15 cellular contexts compared by ENCODE assay signal in genomic region chr2:224780814-224781213, GRCh38.
"Had no signal": no experiment of that assay in that cellular context is flagged by ENCODE, and none has a peak within 500 bp of the region (broad histone marks: within the 10 kb centered on the region; RNA-seq: fewer than 3 reads in every experiment).

No MANE protein-coding gene starts in this region.

- H3K4me1 Mint-ChIP-seq: neural crest cell had no signal

- H3K4me1 ChIP-seq: breast epithelium, parathyroid adenoma, SJSA1 had no signal

- H3K27ac ChIP-seq: breast epithelium, parathyroid adenoma, SJSA1, VCaP had no signal

- H3K9me3 Mint-ChIP-seq: neural crest cell had no signal

- H3K27me3 Mint-ChIP-seq: activated CD8-positive, alpha-beta memory T cell treated with anti-CD3 and anti-CD28 coated beads, Interleukin-2, amount 10 ng/mL, durations not matched to agents 7 days and 5 days had no signal

- ATAC-seq: activated CD8-positive, alpha-beta memory T cell treated with anti-CD3 and anti-CD28 coated beads, Interleukin-2, amount 10 ng/mL, durations not matched to agents 7 days and 5 days; esophagus mucosa had no signal

- H3K4me3 ChIP-seq: breast epithelium, SJSA1 had no signal

- H3K36me3 ChIP-seq: breast epithelium had no signal

- H3K9me3 ChIP-seq: breast epithelium, SJSA1 had no signal

- DNase-seq: activated CD4-positive, alpha-beta T cell treated with anti-CD3 and anti-CD28 coated beads for 48 hours; activated CD8-positive, alpha-beta memory T cell treated with anti-CD3 and anti-CD28 coated beads, Interleukin-2, amount 10 ng/mL, durations not matched to agents 7 days and 5 days; activated naive CD4-positive, alpha-beta T cell treated with anti-CD3 and anti-CD28 coated beads, Interleukin-2, amount 50 U/mL, for 16 hours; anterior cingulate cortex; head of caudate nucleus; islet precursor cell; mammary epithelial cell; substantia nigra; trophoblast cell had no signal

- H3K4me3 Mint-ChIP-seq: activated CD8-positive, alpha-beta memory T cell treated with anti-CD3 and anti-CD28 coated beads, Interleukin-2, amount 10 ng/mL, durations not matched to agents 7 days and 5 days; neural crest cell had no signal

- H3K27me3 ChIP-seq: breast epithelium, SJSA1 had no signal
